ENCODE assay signal across 9 cellular contexts in genomic region chrX:38561951-38562719, GRCh38. TPM values are rescaled to one million over a fixed set of nuclear protein-coding genes. Genes with fewer than 3 reads are reported as not detected.
DNase-seq lines count a peak whose midpoint lies in the region; ATAC-seq and TF ChIP-seq lines count a peak whose summit lies in the region.
"Had no signal": no experiment of that assay in that cellular context is flagged by ENCODE, and none has a peak within 500 bp of the region (broad histone marks: within the 10 kb centered on the region; RNA-seq: fewer than 3 reads in every experiment).

No MANE protein-coding gene starts in this region.

- ATAC-seq in GM18861 (IDR thresholded peaks at IDR 0.05; ENCODE audit: unreplicated experiment) (no peak), GM18517 (IDR thresholded peaks at IDR 0.05; ENCODE audit: unreplicated experiment) (no peak)

- no peaks in the 10 kb centered on the region for H3K27me3 ChIP-seq in ascending aorta
- peaks cover 7% of the 10 kb centered on the region for H3K27me3 ChIP-seq in iPS-15b (ENCODE audit: control insufficient read depth, insufficient read depth, low read length)

- H3K9me3 ChIP-seq in ascending aorta (no peaks in the 10 kb centered on the region), iPS-15b (ENCODE audit: control insufficient read depth, insufficient read depth, low read length) (no peaks in the 10 kb centered on the region)

- H3K27ac ChIP-seq in ascending aorta, result peak overlapping the region; percentile 17 to 43

- peak overlapping the region; percentile 47 for H3K9ac ChIP-seq in iPS-15b (ENCODE audit: low read depth, low read length)

- H3K36me3 ChIP-seq in ascending aorta, result no peaks in the 10 kb centered on the region
- no peaks in the 10 kb centered on the region for H3K36me3 ChIP-seq in iPS-15b (ENCODE audit: control insufficient read depth, insufficient read depth, low read length)

- H3K4me1 ChIP-seq in ascending aorta (no peaks in the 10 kb centered on the region), iPS-15b (ENCODE audit: control insufficient read depth, insufficient read depth, low read length) (no peaks in the 10 kb centered on the region)

- intact Hi-C loops in ascending aorta (cut with DNase I), result no loop called here

- no peak for TF ChIP-seq CTCF in ascending aorta (IDR thresholded peaks at IDR 0.05)
- no peak for TF ChIP-seq CTCF in retinal pigment epithelial cell (conservative IDR thresholded peaks at IDR 0.05; ENCODE audit: low read depth, low read length)

- peak; percentile 39 for DNase-seq in ELF-1 (ENCODE audit: low read depth, low spot score)
- peak; percentile 87 for DNase-seq in NCI-H69 (lab: John Stamatoyannopoulos, UW)
- peak in 1 of 2 donors; percentile 65 for DNase-seq in ascending aorta (ENCODE audit: low spot score in 2 of 2)
- no peak for DNase-seq in retinal pigment epithelial cell (ENCODE audit: low read depth)
- DNase-seq in HPDE6-E6E7 (ENCODE audit: extremely low spot score), result no peak

- H3K4me3 ChIP-seq in ascending aorta, result peak overlapping the region; percentile 50 to 72
- peak overlapping the region; percentile 59 for H3K4me3 ChIP-seq in iPS-15b (ENCODE audit: low read depth, low read length)
- H3K4me3 ChIP-seq in retinal pigment epithelial cell (ENCODE audit: low read length), result peak overlapping the region; percentile 53

RNA-seq across cellular contexts. Expression of gene TSPAN7, which starts 0.8 kb away (rescaled TPM):
- total RNA-seq in ascending aorta, result 122 TPM
- total RNA-seq: fibroblast of villous mesenchyme had no signal

Comparison
In these comparisons a context has a peak if more than half of its experiments do, and no peak if none do; other contexts are left out.
1. DNase-seq: peak in ELF-1 (single experiment) and NCI-H69 (single experiment); none in retinal pigment epithelial cell (single experiment) and HPDE6-E6E7 (single experiment).
2. Peak in every context shown above with its lines, with median percentiles within 50 percentile points of each other: H3K4me3 ChIP-seq.